Comparison of ENCODE assay signal across 8 cellular contexts in the genomic region with DNA sequence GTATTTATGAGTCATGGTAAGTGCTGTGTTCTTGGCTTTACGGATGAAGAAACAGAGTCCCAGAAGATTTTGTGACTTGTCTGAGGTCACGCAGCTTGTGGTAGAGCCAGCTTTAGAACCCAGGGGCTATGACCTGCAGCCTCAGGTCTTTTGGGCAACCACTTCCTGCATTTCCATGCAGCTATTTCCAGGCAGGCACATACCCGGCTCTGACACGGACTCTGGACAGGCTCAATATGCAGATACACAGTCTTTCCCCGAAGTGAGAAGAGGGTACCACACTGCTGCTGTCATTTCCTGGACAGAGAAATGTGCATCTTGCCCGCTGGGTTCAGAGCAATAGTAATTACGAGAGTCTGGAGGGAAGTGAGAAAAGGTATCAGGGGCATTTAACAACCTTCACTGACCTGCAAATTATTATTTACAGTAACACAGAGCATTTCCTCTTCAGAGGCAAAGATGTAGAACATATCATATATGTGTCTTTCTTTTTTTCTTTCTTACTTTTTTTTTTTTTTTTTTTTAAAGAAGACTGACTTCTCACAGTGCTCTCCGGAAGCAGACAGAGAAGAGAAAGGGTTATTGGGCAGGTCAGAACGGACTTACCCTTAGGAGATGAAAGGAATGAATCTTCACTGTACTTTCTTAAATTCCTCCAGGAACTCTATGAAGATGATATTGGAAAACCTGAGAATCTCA.
DNase-seq lines count a peak whose midpoint lies in the region; ATAC-seq and TF ChIP-seq lines count a peak whose summit lies in the region.

No MANE protein-coding gene starts in this region.

- H3K4me3 ChIP-seq in GM06990 (replicated peaks; ENCODE audit: low read depth, low read length) (no peak overlapping the region), H7 (ENCODE audit: insufficient read depth, low read depth, low read length) (no peak overlapping the region), esophagus muscularis mucosa (no peak overlapping the region)

- peaks cover 0 to 4% (median 0%) of the 10 kb centered on the region in 4 donors for H3K4me1 ChIP-seq in esophagus muscularis mucosa

- intact Hi-C loops in esophagus muscularis mucosa (cut with DNase I) (no loop called here), sciatic nerve (cut with DNase I) (no loop called here)

- peaks cover 0 to 6% (median 0%) of the 10 kb centered on the region in 4 donors for H3K9me3 ChIP-seq in esophagus muscularis mucosa

- WGBS in esophagus muscularis mucosa: 54% methylated on average over 9 of the region's 9 CpGs

- peak; percentile 75 for DNase-seq in GM06990 (ENCODE audit: extremely low read depth, insufficient read length)
- peak; percentile 73 to 81 for DNase-seq in activated T-cell treated with anti-CD3 and anti-CD28 coated beads, Interleukin-2, amount 50 U/mL, for 48 hours
- peak; percentile 54 for DNase-seq in stimulated activated CD4-positive, alpha-beta T cell treated with anti-CD3 and anti-CD28 coated beads, Interleukin-4, amount 100 ng/mL, for 24 hours
- DNase-seq in H7: no peak
- no peak for DNase-seq in esophagus muscularis mucosa (ENCODE audit: extremely low spot score)
- DNase-seq in sciatic nerve (ENCODE audit: low spot score): no peak

- no peak for TF ChIP-seq POLR2A in esophagus muscularis mucosa (IDR thresholded peaks at IDR 0.05; ENCODE audit: low read depth)

- H3K36me3 ChIP-seq in GM06990 (ENCODE audit: control insufficient read depth, insufficient read depth, low read length) (no peaks in the 10 kb centered on the region), H7 (replicated peaks; ENCODE audit: control insufficient read depth, insufficient read depth, low read length) (no peaks in the 10 kb centered on the region), esophagus muscularis mucosa (no peaks in the 10 kb centered on the region)

- ATAC-seq in GM21381 (IDR thresholded peaks at IDR 0.05; ENCODE audit: unreplicated experiment): peak; percentile 89
- ATAC-seq in HG03571 (IDR thresholded peaks at IDR 0.05; ENCODE audit: unreplicated experiment): peak; percentile 96
- no peak for ATAC-seq in sciatic nerve

- no peaks in the 10 kb centered on the region for H3K27me3 ChIP-seq in GM06990 (replicated peaks; ENCODE audit: control insufficient read depth, insufficient read depth, low read length)
- no peaks in the 10 kb centered on the region for H3K27me3 ChIP-seq in H7 (ENCODE audit: control insufficient read depth, insufficient read depth, low read length)
- no peaks in the 10 kb centered on the region for H3K27me3 ChIP-seq in esophagus muscularis mucosa

- TF ChIP-seq CTCF in GM06990 (IDR thresholded peaks at IDR 0.05; ENCODE audit: insufficient read depth, low read length, poor library complexity, severe bottlenecking) (no peak), esophagus muscularis mucosa (IDR thresholded peaks at IDR 0.05) (no peak)

- no peak overlapping the region for H3K27ac ChIP-seq in esophagus muscularis mucosa (replicated peaks in 1 of 4)

- TF ChIP-seq EP300 in esophagus muscularis mucosa (IDR thresholded peaks at IDR 0.05): no peak

Comparison
In these comparisons a context has a peak if more than half of its experiments do, and no peak if none do; other contexts are left out.
1. DNase-seq: peak in GM06990 (single experiment), activated T-cell treated with anti-CD3 and anti-CD28 coated beads, Interleukin-2, amount 50 U/mL, for 48 hours (2 of 2) and stimulated activated CD4-positive, alpha-beta T cell treated with anti-CD3 and anti-CD28 coated beads, Interleukin-4, amount 100 ng/mL, for 24 hours (single experiment); none in H7 (single experiment), esophagus muscularis mucosa (single experiment) and sciatic nerve (single experiment).